In the genomic region with DNA sequence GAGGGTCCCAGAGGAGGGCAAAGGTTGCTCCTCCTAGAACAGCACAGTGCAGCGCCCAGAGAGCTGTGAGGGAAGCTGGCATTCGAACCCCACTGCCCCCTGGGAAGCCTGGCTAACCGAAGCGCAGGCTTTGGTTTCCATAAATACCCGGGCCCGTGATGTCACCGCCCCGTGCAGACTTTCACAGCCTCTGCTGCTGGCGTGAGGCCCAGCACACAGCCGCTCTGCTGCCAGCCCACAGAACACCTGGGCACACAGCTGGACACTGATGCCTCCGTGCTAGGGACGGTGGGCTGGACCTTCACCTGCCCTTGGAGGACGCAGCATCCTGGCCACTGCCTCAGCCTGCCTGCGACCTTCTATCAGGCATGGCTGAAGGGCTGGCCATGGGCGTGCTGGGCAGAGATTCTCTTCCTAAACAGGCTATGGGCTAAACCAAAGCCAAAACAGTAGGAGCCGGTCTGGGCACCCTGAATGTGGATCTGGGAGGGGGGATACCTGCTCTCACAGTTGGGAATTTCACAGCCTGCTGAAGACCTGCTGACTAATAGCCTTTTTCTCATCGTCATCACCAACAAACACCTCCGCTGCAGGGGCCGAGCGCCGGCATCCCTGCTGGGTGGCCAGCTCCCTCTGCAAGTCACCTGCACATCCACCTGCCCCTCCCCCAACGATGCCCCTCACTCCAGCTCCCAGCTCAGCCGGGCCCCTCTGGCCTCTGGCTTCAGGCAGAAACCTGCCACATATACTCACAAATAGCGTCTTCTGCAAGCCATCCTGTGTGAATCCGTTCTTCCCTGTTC, we compare ENCODE assay signal across 8 cellular contexts. TPM values are rescaled to one million over a fixed set of nuclear protein-coding genes. Genes with fewer than 3 reads are reported as not detected.
A peak's percentile ranks its signal among the peaks of the same experiment; 100 is the strongest.
DNase-seq lines count a peak whose midpoint lies in the region; ATAC-seq, FAIRE-seq and TF ChIP-seq lines count a peak whose summit lies in the region.
"Had no signal": no experiment of that assay in that cellular context is flagged by ENCODE, and none has a peak within 500 bp of the region (broad histone marks: within the 10 kb centered on the region; RNA-seq: fewer than 3 reads in every experiment).

No MANE protein-coding gene starts in this region.

- H3K4ac ChIP-seq in neuronal stem cell (ENCODE audit: low read length) = no peak overlapping the region

- H3K18ac ChIP-seq in neuronal stem cell (ENCODE audit: low read length) = peak overlapping the region; percentile 82

- no peak overlapping the region for H3K27ac ChIP-seq in neuronal stem cell (replicated peaks; ENCODE audit: low read length)
- H3K27ac ChIP-seq: VCaP had no signal

- H2AFZ ChIP-seq in neuronal stem cell (ENCODE audit: low read length) = peak overlapping the region; percentile 81

- H3K9me3 ChIP-seq in neuronal stem cell (replicated peaks in 1 of 2; ENCODE audit: control insufficient read depth in 2 of 2, insufficient read depth in 1 of 2, low read depth in 1 of 2, low read length in 2 of 2) = peaks cover 0 to 4% of the 10 kb centered on the region in 2 donors

- no peak overlapping the region for H4K8ac ChIP-seq in neuronal stem cell (ENCODE audit: low read depth, low read length)

- DNase-seq in MV-4-11 (lab: John Stamatoyannopoulos, UW) (peak; percentile 69), bronchial epithelial cell (ENCODE audit: low read depth) (peak; percentile 3), neuronal stem cell (ENCODE audit: low spot score) (no peak), GM19240 (ENCODE audit: insufficient read length, low spot score) (no peak), NCI-H187 (lab: John Stamatoyannopoulos, UW) (no peak)

- no peak for TF ChIP-seq POLR2A in GM18505 (IDR thresholded peaks at IDR 0.05; ENCODE audit: borderline replicate concordance, extremely low read depth, insufficient read depth, insufficient read length)

- peaks cover 18% of the 10 kb centered on the region for H3K27me3 ChIP-seq in bronchial epithelial cell (ENCODE audit: control insufficient read depth, insufficient read depth, low read length)
- peaks cover 4 to 41% (median 25%) of the 10 kb centered on the region in 3 experiments for H3K27me3 ChIP-seq in neuronal stem cell (ENCODE audit: control insufficient read depth in 3 of 3, insufficient read depth in 3 of 3, low read depth in 1 of 3, low read length in 3 of 3)

- no peak overlapping the region for H3K14ac ChIP-seq in neuronal stem cell (ENCODE audit: low read length)

- no peak for FAIRE-seq in bronchial epithelial cell (lab: Jason Lieb, UNC)

- no peaks in the 10 kb centered on the region for H3K36me3 ChIP-seq in bronchial epithelial cell (ENCODE audit: control insufficient read depth, insufficient read depth, low read length)
- H3K36me3 ChIP-seq in neuronal stem cell (replicated peaks in 1 of 2; ENCODE audit: control insufficient read depth in 2 of 2, insufficient read depth in 2 of 2, low read length in 2 of 2) = no peaks in the 10 kb centered on the region

- H3K23ac ChIP-seq in neuronal stem cell (ENCODE audit: low read depth, low read length, poor library complexity) = peak overlapping the region; percentile 45

- H3K4me2 ChIP-seq in neuronal stem cell (ENCODE audit: insufficient read depth, low read length, poor library complexity, severe bottlenecking) = peak overlapping the region; percentile 77

- peak overlapping the region; percentile 97 for H4K91ac ChIP-seq in neuronal stem cell (ENCODE audit: low read depth, low read length, poor library complexity)

- H3K4me3 ChIP-seq in bronchial epithelial cell (ENCODE audit: low read depth, low read length) (no peak overlapping the region), neuronal stem cell (ENCODE audit: low read length in 2 of 2) (peak overlapping the region; percentile 42)

- peak; percentile 51 for ATAC-seq in GM18505 (IDR thresholded peaks at IDR 0.05; ENCODE audit: unreplicated experiment)
- peak; percentile 57 for ATAC-seq in GM21723 (IDR thresholded peaks at IDR 0.05; ENCODE audit: unreplicated experiment)

- peaks cover 13 to 39% of the 10 kb centered on the region in 2 donors for H3K4me1 ChIP-seq in neuronal stem cell (ENCODE audit: control insufficient read depth in 2 of 2, insufficient read depth in 1 of 2, low read depth in 1 of 2, low read length in 2 of 2)

- WGBS in neuronal stem cell (ENCODE audit: extremely low coverage in 2 of 2, insufficient read length in 2 of 2, insufficient replicate concordance in 1 of 2), 2 donors = no CpG with 5 or more reads among the region's 25 CpGs

- no peaks in the 10 kb centered on the region for H3K79me1 ChIP-seq in neuronal stem cell (ENCODE audit: low read depth, low read length)

- no peak overlapping the region for H2BK120ac ChIP-seq in neuronal stem cell (ENCODE audit: low read depth, low read length)

- H3K9ac ChIP-seq in neuronal stem cell (ENCODE audit: low read depth, low read length, poor library complexity) = peak overlapping the region; percentile 56

- peak overlapping the region; percentile 60 for H2AK5ac ChIP-seq in neuronal stem cell (ENCODE audit: low read depth, low read length)

- H2BK15ac ChIP-seq in neuronal stem cell (ENCODE audit: low read length) = peak overlapping the region; percentile 12

- no peak for TF ChIP-seq CTCF in bronchial epithelial cell (IDR thresholded peaks at IDR 0.05; ENCODE audit: insufficient read depth, low read length, severe bottlenecking)

- no peak overlapping the region for H2BK12ac ChIP-seq in neuronal stem cell (ENCODE audit: low read length)

- no peak overlapping the region for H2BK5ac ChIP-seq in neuronal stem cell (ENCODE audit: low read length)

RNA-seq across cellular contexts. Expression of gene IQSEC1, which starts 0.8 kb away (rescaled TPM):
- total RNA-seq in bronchial epithelial cell = 5.8 and 6.6 TPM in 2 replicates
- polyA plus RNA-seq in neuronal stem cell (2013, experiment 1 of 2) = 22.0 TPM
- 22.8 TPM for polyA plus RNA-seq in neuronal stem cell (2013, experiment 2 of 2)

Comparison
In these comparisons a context has a peak if more than half of its experiments do, and no peak if none do; other contexts are left out.
1. DNase-seq: peak in MV-4-11 (single experiment) and bronchial epithelial cell (single experiment); none in neuronal stem cell (single experiment), GM19240 (single experiment) and NCI-H187 (0 of 2).